23 cellular contexts compared by ENCODE assay signal in genomic region chr1:1941211-1941841, GRCh38. TPM values are rescaled to one million over a fixed set of nuclear protein-coding genes. Genes with fewer than 3 reads are reported as not detected.
"Had no signal": no experiment of that assay in that cellular context is flagged by ENCODE, and none has a peak within 500 bp of the region (broad histone marks: within the 10 kb centered on the region; RNA-seq: fewer than 3 reads in every experiment).

No MANE protein-coding gene starts in this region.

- H3K9me3 Mint-ChIP-seq: central memory CD8-positive, alpha-beta T cell; mesothelial cell of epicardium; natural killer cell; neural crest cell had no signal

- H3K27me3 Mint-ChIP-seq: central memory CD8-positive, alpha-beta T cell had no signal

- H3K9me3 ChIP-seq: heart left ventricle, prostate gland, sigmoid colon, stomach, thoracic aorta, transverse colon had no signal

- H3K27ac ChIP-seq: heart left ventricle, parathyroid adenoma, prostate gland, sigmoid colon, skin epidermis, stomach, thoracic aorta, transverse colon had no signal

- ATAC-seq: esophagus mucosa, heart left ventricle, natural killer cell had no signal

- FAIRE-seq: endometrium, frontal cortex had no signal

- H3K36me3 Mint-ChIP-seq: mesothelial cell of epicardium, natural killer cell had no signal

- H3K36me3 ChIP-seq: heart left ventricle, prostate gland, sigmoid colon, stomach, thoracic aorta, transverse colon had no signal

- DNase-seq: effector memory CD4-positive, alpha-beta T cell; hypothalamus; islet precursor cell; natural killer cell; sigmoid colon; stimulated activated CD4-positive, alpha-beta T cell treated with anti-CD3 and anti-CD28 coated beads, Interleukin-12 subunit alpha, Interleukin-12 subunit beta, amount 100 ng/mL, for 4 hours; stimulated activated naive CD4-positive, alpha-beta T cell; stomach; substantia nigra; transverse colon had no signal

- H3K27ac Mint-ChIP-seq: mesothelial cell of epicardium, natural killer cell had no signal

- H3K4me1 ChIP-seq: parathyroid adenoma, prostate gland had no signal

- H3K4me3 ChIP-seq: heart left ventricle, prostate gland, sigmoid colon, skin epidermis, stomach, thoracic aorta, transverse colon had no signal

- H3K4me3 Mint-ChIP-seq: central memory CD8-positive, alpha-beta T cell; mesothelial cell of epicardium; natural killer cell; neural crest cell had no signal

- H3K9ac ChIP-seq: parathyroid adenoma had no signal

RNA-seq across cellular contexts. Expression of gene TMEM52, which starts 22.2 kb away (rescaled TPM):
- total RNA-seq: thoracic aorta, urinary bladder had no signal

RNA-seq across cellular contexts. Expression of gene CALML6, which starts 26.3 kb away (rescaled TPM):
- total RNA-seq: frontal cortex, omental fat pad, stomach, thoracic aorta had no signal
- polyA plus RNA-seq: heart left ventricle had no signal
